In genomic region chr15:89243691-89244511, GRCh38 we compare ENCODE assay signal across 8 cellular contexts. TPM values are rescaled to one million over a fixed set of nuclear protein-coding genes. Genes with fewer than 3 reads are reported as not detected.
DNase-seq lines count a peak whose midpoint lies in the region; ATAC-seq and TF ChIP-seq lines count a peak whose summit lies in the region.

Gene FANCI, plus strand, starts transcription at chr15:89243979. Its CDS starts 3,669 bp downstream, at chr15:89247648.

- CTCF ChIA-PET in activated CD8-positive, alpha-beta memory T cell treated with anti-CD3 and anti-CD28 coated beads for 36 hours (lab: Charles Lee): interaction anchor here (0.6 to 2.9 kb wide), 6 partner anchors 26 to 146 kb away, joined by 3 to 19 read pairs (median 4); partner anchors contain the start of gene POLG

- H3K23ac ChIP-seq in mesenchymal stem cell (ENCODE audit: low read length in 2 of 2): peak within 1 kb of the TSS in 1 of 2 experiments; percentile 64

- peak within 1 kb of the TSS; percentile 74 for H2BK120ac ChIP-seq in mesenchymal stem cell (ENCODE audit: low read depth, low read length)

- H3K4me1 ChIP-seq in mesenchymal stem cell (ENCODE audit: control insufficient read depth, insufficient read depth, low read depth, low read length): peaks cover 8% of the 10 kb centered on the region

- H3K36me3 ChIP-seq in mesenchymal stem cell (ENCODE audit: control insufficient read depth in 1 of 2, insufficient read depth in 2 of 2, low read depth in 1 of 2, low read length in 2 of 2): no peaks in the 10 kb centered on the region

- no peaks in the 10 kb centered on the region for H3K27me3 Mint-ChIP-seq in effector memory CD8-positive, alpha-beta T cell

- H4K91ac ChIP-seq in mesenchymal stem cell (ENCODE audit: low read length): peak within 1 kb of the TSS; percentile 88

- DNase-seq in COR-L47 (lab: John Stamatoyannopoulos, UW) (peak; percentile 97), GM20000 (ENCODE audit: low spot score) (peak; percentile 91), HT-29 (ENCODE audit: low spot score) (peak; percentile 97), mesenchymal stem cell (peak; percentile 92)
- peak; percentile 96 for DNase-seq in NK-92 treated with Interleukin-12 subunit alpha and Interleukin-12 subunit beta, amount 100 ng/mL, for 24 hours (lab: John Stamatoyannopoulos, UW)
- DNase-seq in effector memory CD8-positive, alpha-beta T cell: peak; percentile 97
- DNase-seq in stimulated activated CD8-positive, alpha-beta memory T cell treated with anti-CD3 and anti-CD28 coated beads, Interleukin-12 subunit alpha, Interleukin-12 subunit beta, amount 100 ng/mL, for 4 hours (ENCODE audit: low read depth): peak; percentile 94

- no peak within 1 kb of the TSS for H3K27ac ChIP-seq in mesenchymal stem cell (ENCODE audit: low read length, poor library complexity, severe bottlenecking)

- peak within 1 kb of the TSS; percentile 86 to 96 for H3K18ac ChIP-seq in mesenchymal stem cell (ENCODE audit: low read depth in 1 of 2, low read length in 2 of 2)

- H3K4ac ChIP-seq in mesenchymal stem cell (ENCODE audit: low read depth in 1 of 2, low read length in 2 of 2): peak within 1 kb of the TSS; percentile 24 to 94

- peaks cover 8% of the 10 kb centered on the region for H3K79me1 ChIP-seq in mesenchymal stem cell (replicated peaks; ENCODE audit: low read length, poor library complexity, severe bottlenecking)

- peak within 1 kb of the TSS; percentile 87 to 88 for H3K27ac Mint-ChIP-seq in effector memory CD8-positive, alpha-beta T cell

- H4K8ac ChIP-seq in mesenchymal stem cell (ENCODE audit: low read length): peak within 1 kb of the TSS; percentile 99

- peak within 1 kb of the TSS; percentile 90 to 97 for H3K4me3 Mint-ChIP-seq in effector memory CD8-positive, alpha-beta T cell

- WGBS in mesenchymal stem cell: under 1% methylated on average over 66 of the region's 66 CpGs

- no peak within 1 kb of the TSS for H2BK5ac ChIP-seq in mesenchymal stem cell (ENCODE audit: low read depth, low read length, poor library complexity, severe bottlenecking)

- H3K9me3 ChIP-seq in mesenchymal stem cell (ENCODE audit: control insufficient read depth, low read length): peaks cover 4% of the 10 kb centered on the region

- no peak within 1 kb of the TSS for H2AK5ac ChIP-seq in mesenchymal stem cell (ENCODE audit: low read length, severe bottlenecking)

- H2BK15ac ChIP-seq in mesenchymal stem cell (ENCODE audit: low read depth, poor library complexity, severe bottlenecking): peak within 1 kb of the TSS; percentile 36

- peak within 1 kb of the TSS; percentile 87 to 95 for H3K4me3 ChIP-seq in mesenchymal stem cell (ENCODE audit: insufficient read depth in 1 of 2, low read depth in 1 of 2, low read length in 2 of 2)

- H3K4me1 Mint-ChIP-seq in effector memory CD8-positive, alpha-beta T cell (ENCODE audit: low read depth in 2 of 2): peaks cover 19 to 21% of the 10 kb centered on the region in 2 donors

- H3K4me2 ChIP-seq in mesenchymal stem cell (ENCODE audit: low read length, poor library complexity, severe bottlenecking): peak within 1 kb of the TSS; percentile 92

- H3K36me3 Mint-ChIP-seq in effector memory CD8-positive, alpha-beta T cell (ENCODE audit: insufficient read depth): peaks cover 8% of the 10 kb centered on the region

- H2AFZ ChIP-seq in mesenchymal stem cell (ENCODE audit: low read depth, low read length): peak within 1 kb of the TSS; percentile 99

- H2BK12ac ChIP-seq in mesenchymal stem cell (ENCODE audit: low read length in 2 of 2): peak within 1 kb of the TSS in 1 of 2 experiments; percentile 95

- peak; percentile 97 for ATAC-seq in effector memory CD8-positive, alpha-beta T cell (replicated peaks)

- H3K9ac ChIP-seq in mesenchymal stem cell (ENCODE audit: low read length): peak within 1 kb of the TSS; percentile 97

- no peaks in the 10 kb centered on the region for H3K9me3 Mint-ChIP-seq in effector memory CD8-positive, alpha-beta T cell

- H3K27me3 ChIP-seq in mesenchymal stem cell (ENCODE audit: control insufficient read depth in 1 of 2, insufficient read depth in 1 of 2, low read length in 2 of 2): no peaks in the 10 kb centered on the region

- POLR2A ChIA-PET in activated CD8-positive, alpha-beta memory T cell treated with anti-CD3 and anti-CD28 coated beads for 36 hours (lab: Charles Lee): interaction anchor here (0.5 to 1.5 kb wide), 6 partner anchors 24 to 163 kb away, joined by 3 to 6 read pairs (median 3); no protein-coding TSS in a partner anchor

- peak; percentile 59 for TF ChIP-seq CTCF in GM20000 (IDR thresholded peaks at IDR 0.05; ENCODE audit: extremely low read depth, missing control alignments)

- peak within 1 kb of the TSS in 1 of 2 experiments; percentile 99 for H3K14ac ChIP-seq in mesenchymal stem cell (ENCODE audit: low read length in 2 of 2)

RNA-seq across cellular contexts. Expression of gene FANCI, which starts in this region (rescaled TPM):
- 44.4 and 59.1 TPM in 2 replicates for total RNA-seq in HT-29 (2014; rRNA removed; shearing (Covaris generic))
- total RNA-seq in activated CD8-positive, alpha-beta memory T cell treated with anti-CD3 and anti-CD28 coated beads for 36 hours: 100 to 1,000 TPM; 148 to 159 TPM
- 6.6 TPM for polyA plus RNA-seq in mesenchymal stem cell (2013, experiment 1 of 2)
- 6.5 TPM for polyA plus RNA-seq in mesenchymal stem cell (2013, experiment 2 of 2)
